11 cellular contexts compared by ENCODE assay signal in genomic region chr11:49177936-49178335, GRCh38. TPM values are rescaled to one million over a fixed set of nuclear protein-coding genes. Genes with fewer than 3 reads are reported as not detected.
"Had no signal": no experiment of that assay in that cellular context is flagged by ENCODE, and none has a peak within 500 bp of the region (broad histone marks: within the 10 kb centered on the region; RNA-seq: fewer than 3 reads in every experiment).

No MANE protein-coding gene starts in this region.

RNA-seq across cellular contexts. Expression of gene FOLH1, which starts 30.5 kb away (rescaled TPM):
- total RNA-seq: activated B cell treated with CpG ODN at 0.5 μM for 24 hours; activated CD8-positive, alpha-beta T cell treated with anti-CD3 and anti-CD28 coated beads for 36 hours; activated T-cell treated with anti-CD3 and anti-CD28 coated beads, Interleukin-2, amount 50 U/mL, for 4 hours; activated T-helper 17 cell treated with anti-CD3 and anti-CD28 coated beads, Interleukin-2, amount 50 U/mL, for 72 hours; chondrocyte; hepatocyte; mesothelial cell of epicardium; naive thymus-derived CD8-positive, alpha-beta T cell; neural crest cell; smooth muscle cell; T-helper 2 cell treated with Interferon-gamma antibody and Interleukin-4, amounts not matched to agents 100 ng/mL and 5 ng/mL, for 36 hours had no signal
